8 cellular contexts compared by ENCODE assay signal in genomic region chr1:54542120-54542961, GRCh38. TPM values are rescaled to one million over a fixed set of nuclear protein-coding genes. Genes with fewer than 3 reads are reported as not detected.
DNase-seq lines count a peak whose midpoint lies in the region; ATAC-seq and TF ChIP-seq lines count a peak whose summit lies in the region.

No MANE protein-coding gene starts in this region.

- intact Hi-C loops in activated CD4-positive, alpha-beta T cell treated with anti-CD3 and anti-CD28 coated beads, Interleukin-2, amount 10 ng/mL, durations not matched to agents 24 days and 14 days (cut with micrococcal nuclease) = loop anchor here (2.0 to 5.0 kb wide), 4 partner anchors 45 to 490 kb away; partner anchors contain the start of genes TCEANC2, TMEM59 and TTC22
- intact Hi-C loops in dendritic cell treated with granulocyte-macrophage colony-stimulating factor and Interleukin-4, amounts not matched to agents 40 ng/mL and 50 ng/mL, for 4 days (cut with micrococcal nuclease) = no loop called here
- intact Hi-C loops in lower leg skin (cut with DNase I; ENCODE audit: low total_unique reads) = no loop called here

- peak overlapping the region; percentile 18 for H3K27ac Mint-ChIP-seq in activated CD4-positive, alpha-beta T cell treated with anti-CD3 and anti-CD28 coated beads, Interleukin-2, amount 10 ng/mL, durations not matched to agents 24 days and 14 days
- H3K27ac Mint-ChIP-seq in dendritic cell treated with granulocyte-macrophage colony-stimulating factor and Interleukin-4, amounts not matched to agents 40 ng/mL and 50 ng/mL, for 4 days = peak overlapping the region; percentile 23

- 0 to 1% methylated on average over 19 to 21 of the region's 61 CpGs for WGBS in lower leg skin, 2 donors

- peak overlapping the region; percentile 80 for H3K4me3 Mint-ChIP-seq in activated CD4-positive, alpha-beta T cell treated with anti-CD3 and anti-CD28 coated beads, Interleukin-2, amount 10 ng/mL, durations not matched to agents 24 days and 14 days
- H3K4me3 Mint-ChIP-seq in dendritic cell treated with granulocyte-macrophage colony-stimulating factor and Interleukin-4, amounts not matched to agents 40 ng/mL and 50 ng/mL, for 4 days = peak overlapping the region; percentile 77

- peaks cover 13% of the 10 kb centered on the region for H3K4me1 Mint-ChIP-seq in activated CD4-positive, alpha-beta T cell treated with anti-CD3 and anti-CD28 coated beads, Interleukin-2, amount 10 ng/mL, durations not matched to agents 24 days and 14 days
- H3K4me1 Mint-ChIP-seq in dendritic cell treated with granulocyte-macrophage colony-stimulating factor and Interleukin-4, amounts not matched to agents 40 ng/mL and 50 ng/mL, for 4 days (ENCODE audit: low read depth) = peaks cover 53% of the 10 kb centered on the region

- peaks cover 11% of the 10 kb centered on the region for H3K27me3 Mint-ChIP-seq in activated CD4-positive, alpha-beta T cell treated with anti-CD3 and anti-CD28 coated beads, Interleukin-2, amount 10 ng/mL, durations not matched to agents 24 days and 14 days
- peaks cover 11% of the 10 kb centered on the region for H3K27me3 Mint-ChIP-seq in dendritic cell treated with granulocyte-macrophage colony-stimulating factor and Interleukin-4, amounts not matched to agents 40 ng/mL and 50 ng/mL, for 4 days

- no peaks in the 10 kb centered on the region for H3K9me3 Mint-ChIP-seq in activated CD4-positive, alpha-beta T cell treated with anti-CD3 and anti-CD28 coated beads, Interleukin-2, amount 10 ng/mL, durations not matched to agents 24 days and 14 days
- H3K9me3 Mint-ChIP-seq in dendritic cell treated with granulocyte-macrophage colony-stimulating factor and Interleukin-4, amounts not matched to agents 40 ng/mL and 50 ng/mL, for 4 days = no peaks in the 10 kb centered on the region

- no peak for TF ChIP-seq POLR2A in lower leg skin (IDR thresholded peaks at IDR 0.05)

- H3K4me3 ChIP-seq in lower leg skin (ENCODE audit: low read depth, poor library complexity, severe bottlenecking) = peak overlapping the region; percentile 16

- ATAC-seq in GM18498 (IDR thresholded peaks at IDR 0.05; ENCODE audit: unreplicated experiment) (peak; percentile 68), HG03039 (IDR thresholded peaks at IDR 0.05; ENCODE audit: unreplicated experiment) (peak; percentile 53), GM18858 (IDR thresholded peaks at IDR 0.05; ENCODE audit: unreplicated experiment) (no peak)

- DNase-seq in NCI-H226 (peak; percentile 94), lower leg skin (ENCODE audit: low spot score in 2 of 2) (peak in 1 of 2 donors; percentile 90)
- peak; percentile 89 for DNase-seq in activated CD4-positive, alpha-beta T cell treated with anti-CD3 and anti-CD28 coated beads, Interleukin-2, amount 10 ng/mL, durations not matched to agents 24 days and 14 days
- DNase-seq in stimulated activated CD4-positive, alpha-beta T cell treated with anti-CD3 and anti-CD28 coated beads, Interleukin-4, amount 100 ng/mL, for 4 hours = peak; percentile 30 to 56

- no peak for TF ChIP-seq CTCF in lower leg skin (IDR thresholded peaks at IDR 0.05)

- H3K36me3 Mint-ChIP-seq in activated CD4-positive, alpha-beta T cell treated with anti-CD3 and anti-CD28 coated beads, Interleukin-2, amount 10 ng/mL, durations not matched to agents 24 days and 14 days (ENCODE audit: low read depth) = no peaks in the 10 kb centered on the region
- H3K36me3 Mint-ChIP-seq in dendritic cell treated with granulocyte-macrophage colony-stimulating factor and Interleukin-4, amounts not matched to agents 40 ng/mL and 50 ng/mL, for 4 days (ENCODE audit: low read depth) = no peaks in the 10 kb centered on the region

RNA-seq across cellular contexts. Expression of gene ACOT11, which starts 5.7 kb away (rescaled TPM):
- total RNA-seq in activated CD4-positive, alpha-beta T cell treated with anti-CD3 and anti-CD28 coated beads, Interleukin-2, amount 10 ng/mL, durations not matched to agents 24 days and 14 days = 1.3 and 1.6 TPM in 2 replicates
- 1 to 10 TPM; 1.9 to 3.9 (median 2.2) TPM for total RNA-seq in lower leg skin
